ENCODE assay signal across 14 cellular contexts in genomic region chr17:42748906-42749798, GRCh38. TPM values are rescaled to one million over a fixed set of nuclear protein-coding genes. Genes with fewer than 3 reads are reported as not detected.
DNase-seq lines count a peak whose midpoint lies in the region; ATAC-seq and TF ChIP-seq lines count a peak whose summit lies in the region.
"Had no signal": no experiment of that assay in that cellular context is flagged by ENCODE, and none has a peak within 500 bp of the region (broad histone marks: within the 10 kb centered on the region; RNA-seq: fewer than 3 reads in every experiment).

No MANE protein-coding gene starts in this region.

- CTCF ChIA-PET in CD4-positive, alpha-beta memory T cell (lab: Charles Lee; ENCODE audit: partially characterized antibody): interaction anchor here (1.5 to 3.4 kb wide), 2 partner anchors 11 to 14 kb away, joined by 4 to 15 read pairs; no protein-coding TSS in a partner anchor

- in situ Hi-C loops in G401 (cut with HindIII; ENCODE audit: low sequenced_read_pairs): no loop called here

- peaks cover 8% of the 10 kb centered on the region for H3F3A ChIP-seq in neural progenitor cell (ENCODE audit: low read depth)

- peaks cover 8% of the 10 kb centered on the region for H3K27me3 Mint-ChIP-seq in neural progenitor cell (ENCODE audit: insufficient read depth, low read depth)
- peaks cover 6 to 13% of the 10 kb centered on the region in 2 donors for H3K27me3 Mint-ChIP-seq in CD4-positive, alpha-beta memory T cell

- H3K27ac ChIP-seq in adipose tissue (ENCODE audit: low read depth, low read length): peak overlapping the region; percentile 35
- H3K27ac ChIP-seq in neural progenitor cell: no peak overlapping the region
- peak overlapping the region; percentile 45 to 86 (median 70) for H3K27ac ChIP-seq in tibial nerve
- H3K27ac ChIP-seq in CD4-positive, alpha-beta memory T cell (ENCODE audit: low read depth, low read length): no peak overlapping the region
- H3K27ac ChIP-seq: BLaER1 treated with 17β-estradiol and CSF1 and Interleukin-3, amounts not matched to agents 10 nM and 100 nM; cardiac muscle cell had no signal

- peak overlapping the region; percentile 35 for H3K27ac Mint-ChIP-seq in neural progenitor cell
- H3K27ac Mint-ChIP-seq in CD4-positive, alpha-beta memory T cell: no peak overlapping the region

- peaks cover 1% of the 10 kb centered on the region for H3K79me2 ChIP-seq in neural progenitor cell (ENCODE audit: low read depth)

- peak overlapping the region; percentile 54 for H2AFZ ChIP-seq in neural progenitor cell (replicated peaks)

- intact Hi-C loops in CD4-positive, alpha-beta memory T cell (cut with micrococcal nuclease): no loop called here

- peaks cover 12% of the 10 kb centered on the region for H3K4me1 Mint-ChIP-seq in neural progenitor cell
- H3K4me1 Mint-ChIP-seq in CD4-positive, alpha-beta memory T cell: peaks cover 1 to 14% (median 9%) of the 10 kb centered on the region in 4 donors

- no peaks in the 10 kb centered on the region for H3K36me3 ChIP-seq in neural progenitor cell
- no peaks in the 10 kb centered on the region for H3K36me3 ChIP-seq in tibial nerve
- H3K36me3 ChIP-seq in CD4-positive, alpha-beta memory T cell (ENCODE audit: insufficient read depth, low read length): no peaks in the 10 kb centered on the region
- H3K36me3 ChIP-seq: BLaER1 treated with 17β-estradiol and CSF1 and Interleukin-3, amounts not matched to agents 10 nM and 100 nM; cardiac muscle cell had no signal

- no peak overlapping the region for H3K4me2 ChIP-seq in neural progenitor cell

- H3K4me1 ChIP-seq in neural progenitor cell (peaks cover 9% of the 10 kb centered on the region), tibial nerve (peaks cover 5 to 63% (median 31%) of the 10 kb centered on the region in 4 donors)
- H3K4me1 ChIP-seq in CD4-positive, alpha-beta memory T cell (ENCODE audit: insufficient read depth, low read length): peaks cover 9% of the 10 kb centered on the region

- no peak for TF ChIP-seq POLR2A in tibial nerve (IDR thresholded peaks at IDR 0.05)

- H3K27me3 ChIP-seq in neural progenitor cell (peaks cover 39% of the 10 kb centered on the region), tibial nerve (no peaks in the 10 kb centered on the region)
- H3K27me3 ChIP-seq in CD4-positive, alpha-beta memory T cell (ENCODE audit: insufficient read depth, low read length): no peaks in the 10 kb centered on the region
- H3K27me3 ChIP-seq: BLaER1 treated with 17β-estradiol and CSF1 and Interleukin-3, amounts not matched to agents 10 nM and 100 nM; cardiac muscle cell had no signal

- POLR2A ChIA-PET in CD4-positive, alpha-beta memory T cell (lab: Charles Lee; ENCODE audit: partially characterized antibody): interaction anchor here (0.9 kb wide), 1 partner anchor 17 kb away, joined by 4 read pairs; no protein-coding TSS in a partner anchor

- no peaks in the 10 kb centered on the region for H4K20me1 ChIP-seq in neural progenitor cell (ENCODE audit: low read depth)
- H4K20me1 ChIP-seq: BLaER1 treated with 17β-estradiol and CSF1 and Interleukin-3, amounts not matched to agents 10 nM and 100 nM had no signal

- H3K9me3 ChIP-seq in neural progenitor cell (ENCODE audit: low read depth) (no peaks in the 10 kb centered on the region), tibial nerve (no peaks in the 10 kb centered on the region)
- no peaks in the 10 kb centered on the region for H3K9me3 ChIP-seq in CD4-positive, alpha-beta memory T cell (ENCODE audit: control insufficient read depth in 1 of 2, low read length in 2 of 2)
- H3K9me3 ChIP-seq: BLaER1 treated with 17β-estradiol and CSF1 and Interleukin-3, amounts not matched to agents 10 nM and 100 nM had no signal

- peak overlapping the region; percentile 33 for H3K4me3 Mint-ChIP-seq in neural progenitor cell
- H3K4me3 Mint-ChIP-seq in CD4-positive, alpha-beta memory T cell: no peak overlapping the region

- ATAC-seq in HG03045 (IDR thresholded peaks at IDR 0.05; ENCODE audit: unreplicated experiment): no peak

- H3K9ac ChIP-seq in neural progenitor cell: no peak overlapping the region
- H3K9ac ChIP-seq: BLaER1 treated with 17β-estradiol and CSF1 and Interleukin-3, amounts not matched to agents 10 nM and 100 nM had no signal

- 52 to 68% (median 57%) methylated on average over 11 of the region's 11 CpGs for WGBS in adipose tissue, 3 donors
- WGBS in tibial nerve, 2 donors: 39 to 50% methylated on average over 11 of the region's 11 CpGs

- TF ChIP-seq CTCF in neural progenitor cell (IDR thresholded peaks at IDR 0.05): no peak
- peak in 1 of 5 experiments; percentile 8 for TF ChIP-seq CTCF in tibial nerve (IDR thresholded peaks at IDR 0.05)

- DNase-seq in fibroblast of peridontal ligament (ENCODE audit: extremely low read depth) (peak; percentile 58), neural progenitor cell (ENCODE audit: low spot score) (no peak), tibial nerve (ENCODE audit: low spot score in 2 of 2) (peak; percentile 41 to 72), G401 (ENCODE audit: low spot score) (no peak)
- no peak for DNase-seq in CD4-positive, alpha-beta memory T cell
- DNase-seq: activated gamma-delta T cell treated with Interleukin-2 at 50 U/mL for 16 hours, GOT3, mesendoderm, NCI-H2029 treated with DMSO at 0.1 percent for 48 hours had no signal

- H3K4me3 ChIP-seq in neural progenitor cell (no peak overlapping the region), tibial nerve (no peak overlapping the region)
- H3K4me3 ChIP-seq in CD4-positive, alpha-beta memory T cell (ENCODE audit: low read length in 2 of 2): no peak overlapping the region
- H3K4me3 ChIP-seq: BLaER1 treated with 17β-estradiol and CSF1 and Interleukin-3, amounts not matched to agents 10 nM and 100 nM; cardiac muscle cell had no signal

- no peaks in the 10 kb centered on the region for H3K36me3 Mint-ChIP-seq in neural progenitor cell
- H3K36me3 Mint-ChIP-seq in CD4-positive, alpha-beta memory T cell: peaks cover 0 to 2% of the 10 kb centered on the region in 2 donors

- peaks cover 5% of the 10 kb centered on the region for H3K9me3 Mint-ChIP-seq in neural progenitor cell
- no peaks in the 10 kb centered on the region for H3K9me3 Mint-ChIP-seq in CD4-positive, alpha-beta memory T cell

- TF ChIP-seq EP300 in tibial nerve (IDR thresholded peaks at IDR 0.05): peak in 1 of 2 donors; percentile 25

RNA-seq across cellular contexts. Expression of gene EZH1, which starts 4.3 kb away (rescaled TPM):
- 10 to 100 TPM; 16.1 to 27.5 (median 25.9) TPM for polyA plus RNA-seq in adipose tissue
- total RNA-seq in neural progenitor cell (ENCODE audit: low replicate concordance) (47.1 and 48.5 TPM in 2 replicates), tibial nerve (100 to 1,000 TPM in 2 of 4 donors, 10 to 100 TPM in 2; 73.8 to 128 (median 109) TPM)
- total RNA-seq in CD4-positive, alpha-beta memory T cell: 100 to 1,000 TPM; 184 to 192 TPM
- polyA plus RNA-seq in CD4-positive, alpha-beta memory T cell: 10 to 100 TPM; 20.1 to 38.6 TPM
- 10.0 and 14.7 TPM in 2 replicates for total RNA-seq in G401 (2014; rRNA removed; shearing (Covaris generic))

RNA-seq across cellular contexts. Expression of gene RAMP2, which starts 11.9 kb away (rescaled TPM):
- polyA plus RNA-seq in adipose tissue: 100 to 1,000 TPM in 2 of 3 donors, 10 to 100 TPM in 1; 12.9 to 178 (median 156) TPM
- 0.51 and 5.8 TPM in 2 replicates for total RNA-seq in neural progenitor cell (ENCODE audit: low replicate concordance)
- 100 to 1,000 TPM in 1 of 4 donors, 10 to 100 TPM in 3; 32.6 to 113 (median 51.4) TPM for total RNA-seq in tibial nerve
- not detected for total RNA-seq in CD4-positive, alpha-beta memory T cell
- polyA plus RNA-seq in CD4-positive, alpha-beta memory T cell: not detected
- 0.51 and 1.5 TPM in 2 replicates for total RNA-seq in G401 (2014; rRNA removed; shearing (Covaris generic))
- total RNA-seq: activated CD8-positive, alpha-beta memory T cell treated with anti-CD3 and anti-CD28 coated beads for 36 hours had no signal

RNA-seq across cellular contexts. Expression of gene VPS25, which starts 24.1 kb away (rescaled TPM):
- 10 to 100 TPM; 52.3 to 64.8 (median 61.2) TPM for polyA plus RNA-seq in adipose tissue
- total RNA-seq in neural progenitor cell (ENCODE audit: low replicate concordance) (77.5 and 114 TPM in 2 replicates), tibial nerve (10 to 100 TPM; 24.5 to 44.7 (median 38.2) TPM)
- 10 to 100 TPM; 39.3 to 43.6 TPM for total RNA-seq in CD4-positive, alpha-beta memory T cell
- 10 to 100 TPM; 39.8 to 63.3 TPM for polyA plus RNA-seq in CD4-positive, alpha-beta memory T cell
- total RNA-seq in G401 (2014; rRNA removed; shearing (Covaris generic)): 150 and 199 TPM in 2 replicates

RNA-seq across cellular contexts. Expression of gene WNK4, which starts 31.3 kb away (rescaled TPM):
- under 1 TPM; 0.45 to 0.54 (median 0.46) TPM for polyA plus RNA-seq in adipose tissue
- total RNA-seq in neural progenitor cell (ENCODE audit: low replicate concordance) (0.12 TPM in 1 of 2 replicates, not detected in the other), tibial nerve (10 to 100 TPM in 2 of 4 donors, 1 to 10 TPM in 2; 3.6 to 15.6 (median 9.1) TPM)
- total RNA-seq in CD4-positive, alpha-beta memory T cell: under 1 TPM; 0.14 to 0.41 TPM
- polyA plus RNA-seq in CD4-positive, alpha-beta memory T cell: not detected
- not detected in 2 replicates for total RNA-seq in G401 (2014; rRNA removed; shearing (Covaris generic))

RNA-seq across cellular contexts. Expression of gene COA3, which starts 49.4 kb away (rescaled TPM):
- 100 to 1,000 TPM; 110 to 134 (median 120) TPM for polyA plus RNA-seq in adipose tissue
- total RNA-seq in neural progenitor cell (ENCODE audit: low replicate concordance): 61.2 and 74.5 TPM in 2 replicates
- total RNA-seq in tibial nerve: 10 to 100 TPM; 58.2 to 91.7 (median 62.6) TPM
- total RNA-seq in CD4-positive, alpha-beta memory T cell: 10 to 100 TPM; 27.7 to 30.1 TPM
- 100 to 1,000 TPM; 110 to 153 TPM for polyA plus RNA-seq in CD4-positive, alpha-beta memory T cell
- 53.7 and 75.4 TPM in 2 replicates for total RNA-seq in G401 (2014; rRNA removed; shearing (Covaris generic))

Comparison
In these comparisons a context has a peak if more than half of its experiments do, and no peak if none do; other contexts are left out.
1. H3K27ac ChIP-seq: peak in adipose tissue (single experiment) and tibial nerve (4 of 4); none in neural progenitor cell (single experiment) and CD4-positive, alpha-beta memory T cell (single experiment).
2. DNase-seq: peak in fibroblast of peridontal ligament (single experiment) and tibial nerve (2 of 2); none in neural progenitor cell (single experiment), CD4-positive, alpha-beta memory T cell (0 of 5) and G401 (single experiment).